Comparison of ENCODE assay signal across 28 cellular contexts in genomic region chr18:5619381-5619780, GRCh38.
"Had no signal": no experiment of that assay in that cellular context is flagged by ENCODE, and none has a peak within 500 bp of the region (broad histone marks: within the 10 kb centered on the region; RNA-seq: fewer than 3 reads in every experiment).

No MANE protein-coding gene starts in this region.

- H3K36me3 ChIP-seq: brain microvascular endothelial cell, SJCRH30, WERI-Rb-1 had no signal

- H3K27me3 ChIP-seq: brain microvascular endothelial cell, SJCRH30 had no signal

- H3K4me3 ChIP-seq: K562, SJCRH30, SK-N-MC had no signal

- H3K9me3 ChIP-seq: SJCRH30 had no signal

- H3K4me1 Mint-ChIP-seq: activated CD4-positive, alpha-beta memory T cell treated with anti-CD3 and anti-CD28 coated beads, Interleukin-2, amount 10 ng/mL, durations not matched to agents 7 days and 5 days; activated naive CD8-positive, alpha-beta T cell treated with anti-CD3 and anti-CD28 coated beads for 36 hours; activated T-helper 17 cell treated with anti-CD3 and anti-CD28 coated beads, Interleukin-2, amount 50 U/mL, for 72 hours had no signal

- DNase-seq: activated CD4-positive, alpha-beta memory T cell treated with anti-CD3 and anti-CD28 coated beads, Interleukin-2, amount 10 ng/mL, durations not matched to agents 7 days and 5 days; activated CD4-positive, alpha-beta T cell treated with anti-CD3 and anti-CD28 coated beads for 1 hour; activated CD4-positive, alpha-beta T cell treated with anti-CD3 and anti-CD28 coated beads for 48 hours; activated CD4-positive, CD25-positive, alpha-beta regulatory T cell; activated CD8-positive, alpha-beta memory T cell treated with anti-CD3 and anti-CD28 coated beads for 24 hours; activated effector memory CD4-positive, alpha-beta T cell treated with anti-CD3 and anti-CD28 coated beads, Interleukin-2, amount 50 U/mL, for 16 hours; activated naive CD4-positive, alpha-beta T cell; activated naive CD4-positive, alpha-beta T cell treated with anti-CD3 and anti-CD28 coated beads, Interleukin-2, amount 50 U/mL, for 16 hours; activated naive CD8-positive, alpha-beta T cell treated with anti-CD3 and anti-CD28 coated beads for 36 hours; activated T-cell treated with anti-CD3 and anti-CD28 coated beads, Interleukin-2, amount 50 U/mL, for 1 hour; activated T-cell treated with anti-CD3 and anti-CD28 coated beads, Interleukin-2, amount 50 U/mL, for 72 hours; amniotic stem cell; aorta; brain microvascular endothelial cell; NCI-H1105; NCI-H1436; NCI-H1694; NCI-H1930; NCI-H345; NCI-H524 treated with DMSO at 0.1 percent for 48 hours; SHP77; SJCRH30; T1000; WERI-Rb-1 had no signal

- H3K9me3 Mint-ChIP-seq: activated CD4-positive, alpha-beta memory T cell treated with anti-CD3 and anti-CD28 coated beads, Interleukin-2, amount 10 ng/mL, durations not matched to agents 7 days and 5 days; activated naive CD8-positive, alpha-beta T cell treated with anti-CD3 and anti-CD28 coated beads for 36 hours; activated T-cell treated with anti-CD3 and anti-CD28 coated beads, Interleukin-2, amount 50 U/mL, for 72 hours; activated T-helper 17 cell treated with anti-CD3 and anti-CD28 coated beads, Interleukin-2, amount 50 U/mL, for 72 hours had no signal

- H3K36me3 Mint-ChIP-seq: activated naive CD8-positive, alpha-beta T cell treated with anti-CD3 and anti-CD28 coated beads for 36 hours had no signal

- H3K4me1 ChIP-seq: SJCRH30 had no signal

- H3K27ac Mint-ChIP-seq: activated CD4-positive, alpha-beta memory T cell treated with anti-CD3 and anti-CD28 coated beads, Interleukin-2, amount 10 ng/mL, durations not matched to agents 7 days and 5 days; activated naive CD8-positive, alpha-beta T cell treated with anti-CD3 and anti-CD28 coated beads for 36 hours; activated T-cell treated with anti-CD3 and anti-CD28 coated beads, Interleukin-2, amount 50 U/mL, for 72 hours; activated T-helper 17 cell treated with anti-CD3 and anti-CD28 coated beads, Interleukin-2, amount 50 U/mL, for 72 hours had no signal

- H3K4me3 Mint-ChIP-seq: activated CD4-positive, alpha-beta memory T cell treated with anti-CD3 and anti-CD28 coated beads, Interleukin-2, amount 10 ng/mL, durations not matched to agents 7 days and 5 days; activated naive CD8-positive, alpha-beta T cell treated with anti-CD3 and anti-CD28 coated beads for 36 hours; activated T-cell treated with anti-CD3 and anti-CD28 coated beads, Interleukin-2, amount 50 U/mL, for 72 hours; activated T-helper 17 cell treated with anti-CD3 and anti-CD28 coated beads, Interleukin-2, amount 50 U/mL, for 72 hours had no signal

- FAIRE-seq: K562 had no signal

- ATAC-seq: activated T-cell treated with anti-CD3 and anti-CD28 coated beads, Interleukin-2, amount 50 U/mL, for 72 hours; activated T-helper 17 cell treated with anti-CD3 and anti-CD28 coated beads, Interleukin-2, amount 50 U/mL, for 72 hours; K562; Panc1 had no signal

- H3K27ac ChIP-seq: brain microvascular endothelial cell, SJCRH30, SK-N-MC, WERI-Rb-1 had no signal
